ENCODE assay signal across 9 cellular contexts in the genomic region with DNA sequence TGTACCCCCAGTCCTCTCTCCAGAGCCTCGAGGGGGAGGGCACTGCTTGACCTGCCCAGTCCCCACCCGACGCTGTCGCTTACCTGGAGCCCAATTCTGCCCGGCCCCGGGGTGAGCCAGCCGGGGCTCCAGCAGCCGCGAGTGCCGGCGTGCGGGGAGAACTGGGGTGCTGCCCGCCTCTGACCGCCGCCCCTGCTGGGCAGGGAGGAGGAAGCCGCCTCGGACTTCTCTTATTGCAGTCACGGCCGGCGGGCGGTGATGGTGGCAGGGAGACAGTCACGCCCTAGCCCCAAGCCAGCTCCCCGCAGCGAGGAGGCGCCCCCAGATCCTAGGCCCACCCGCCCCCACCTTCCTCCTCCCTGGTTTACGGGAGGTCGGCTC. TPM values are rescaled to one million over a fixed set of nuclear protein-coding genes. Genes with fewer than 3 reads are reported as not detected.
DNase-seq lines count a peak whose midpoint lies in the region; ATAC-seq and TF ChIP-seq lines count a peak whose summit lies in the region.
"Had no signal": no experiment of that assay in that cellular context is flagged by ENCODE, and none has a peak within 500 bp of the region (broad histone marks: within the 10 kb centered on the region; RNA-seq: fewer than 3 reads in every experiment).

Gene FGR, minus strand, starts transcription at position 204 of the 381 bp plus-strand sequence. CDS start 11,269 bp downstream, outside the sequence.

- H3K36me3 ChIP-seq in NT2/D1 (ENCODE audit: insufficient read depth, insufficient read length, low read length), result no peaks in the 10 kb centered on the region

- TF ChIP-seq CTCF in AG09309 (IDR thresholded peaks at IDR 0.05; ENCODE audit: control insufficient read depth, insufficient read depth, low read depth, low read length, missing control alignments) (no peak), epithelial cell of esophagus (IDR thresholded peaks at IDR 0.05; ENCODE audit: insufficient read depth, low read depth, low read length, missing control alignments) (no peak)

- H3K4me1 ChIP-seq in NT2/D1 (ENCODE audit: insufficient read depth, insufficient read length), result peaks cover 40% of the 10 kb centered on the region

- no peak for ATAC-seq in naive thymus-derived CD8-positive, alpha-beta T cell

- no peaks in the 10 kb centered on the region for H3K36me3 Mint-ChIP-seq in naive thymus-derived CD8-positive, alpha-beta T cell

- peak within 1 kb of the TSS; percentile 22 to 93 (median 74) for H3K27ac Mint-ChIP-seq in naive thymus-derived CD8-positive, alpha-beta T cell

- POLR2A ChIA-PET in naive thymus-derived CD8-positive, alpha-beta T cell (lab: Charles Lee), result interaction anchor here (1.2 kb wide), 1 partner anchor 21 kb away, joined by 3 read pairs; no protein-coding TSS in a partner anchor

- no peaks in the 10 kb centered on the region for H3K9me3 Mint-ChIP-seq in naive thymus-derived CD8-positive, alpha-beta T cell

- H3K9ac ChIP-seq in NT2/D1 (ENCODE audit: insufficient read length, low read depth), result peak within 1 kb of the TSS; percentile 89

- no peaks in the 10 kb centered on the region for H3K9me3 ChIP-seq in NT2/D1 (ENCODE audit: insufficient read depth, low read length)

- H3K4me1 Mint-ChIP-seq in naive thymus-derived CD8-positive, alpha-beta T cell, result peaks cover 33 to 79% (median 69%) of the 10 kb centered on the region in 4 donors

- peak within 1 kb of the TSS; percentile 3 for H3K4me3 ChIP-seq in AG09309 (ENCODE audit: control insufficient read depth, low read depth, low read length)
- peak within 1 kb of the TSS; percentile 52 for H3K4me3 ChIP-seq in NT2/D1 (ENCODE audit: insufficient read length, low read depth)
- peak within 1 kb of the TSS; percentile 8 for H3K4me3 ChIP-seq in epithelial cell of esophagus (ENCODE audit: low read length)
- H3K4me3 ChIP-seq: PC-9 had no signal

- H3K27me3 Mint-ChIP-seq in naive thymus-derived CD8-positive, alpha-beta T cell, result no peaks in the 10 kb centered on the region

- peak within 1 kb of the TSS; percentile 56 to 82 (median 72) for H3K4me3 Mint-ChIP-seq in naive thymus-derived CD8-positive, alpha-beta T cell

- peaks cover 26% of the 10 kb centered on the region for H3K27me3 ChIP-seq in NT2/D1 (ENCODE audit: insufficient read depth, insufficient read length)

- no peak for DNase-seq in AG09309 (ENCODE audit: low read depth)
- DNase-seq in NT2/D1 (ENCODE audit: low read depth, low spot score), result no peak
- DNase-seq in epithelial cell of esophagus (ENCODE audit: low read depth), result no peak
- no peak for DNase-seq in naive thymus-derived CD8-positive, alpha-beta T cell
- no peak for DNase-seq in NCI-H2081 treated with DMSO at 0.1 percent for 48 hours (lab: John Stamatoyannopoulos, UW)
- no peak for DNase-seq in SHP77 treated with DMSO at 0.1 percent for 48 hours (lab: John Stamatoyannopoulos, UW)
- no peak for DNase-seq in globus pallidus (ENCODE audit: low spot score)
- DNase-seq in NCI-H1092 treated with DMSO at 0.1 percent for 48 hours (lab: John Stamatoyannopoulos, UW), result no peak

RNA-seq across cellular contexts. Expression of gene FGR, which starts in this region (rescaled TPM):
- total RNA-seq in naive thymus-derived CD8-positive, alpha-beta T cell, result 1 to 10 TPM; 2.0 to 2.3 TPM
- polyA plus RNA-seq in naive thymus-derived CD8-positive, alpha-beta T cell, result 10 to 100 TPM in 1 of 3 donors, 1 to 10 TPM in 2; 1.8 to 69.5 (median 3.3) TPM
- total RNA-seq: PC-9 had no signal
